13 cellular contexts compared by ENCODE assay signal in the genomic region with DNA sequence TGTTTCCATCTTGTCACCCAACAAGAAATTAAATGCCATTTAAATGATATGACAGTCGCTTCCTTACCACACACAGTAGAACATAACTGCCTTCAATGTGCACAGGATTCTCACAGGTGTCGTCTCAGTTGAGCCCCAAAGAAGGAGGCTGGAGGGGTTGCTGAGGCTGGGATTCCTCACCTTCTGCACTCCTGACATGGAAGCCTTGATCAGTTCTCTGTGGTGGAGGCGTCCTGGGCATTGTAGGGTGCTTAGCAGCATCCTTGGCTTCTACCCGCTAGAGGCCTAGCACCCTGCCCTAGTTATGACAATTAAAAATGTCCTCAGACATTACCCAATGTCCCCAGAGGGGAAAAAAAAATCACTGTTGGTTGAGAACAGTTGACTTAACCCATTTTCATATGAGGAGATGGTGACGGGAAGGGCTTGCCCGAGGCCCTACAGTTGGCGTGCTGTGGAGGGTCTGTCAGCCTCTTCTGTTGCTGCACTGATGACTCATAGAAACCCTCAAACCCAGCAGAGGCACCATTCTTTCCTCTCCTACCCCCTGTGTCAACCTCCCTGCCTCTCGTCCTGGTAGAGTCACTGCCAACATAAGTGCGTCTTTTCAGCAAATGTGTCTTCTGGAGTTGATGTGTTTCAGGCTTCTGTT. TPM values are rescaled to one million over a fixed set of nuclear protein-coding genes. Genes with fewer than 3 reads are reported as not detected.
DNase-seq lines count a peak whose midpoint lies in the region; ATAC-seq, FAIRE-seq and TF ChIP-seq lines count a peak whose summit lies in the region.
"Had no signal": no experiment of that assay in that cellular context is flagged by ENCODE, and none has a peak within 500 bp of the region (broad histone marks: within the 10 kb centered on the region; RNA-seq: fewer than 3 reads in every experiment).

No MANE protein-coding gene starts in this region.

- H3K9me3 Mint-ChIP-seq in activated T-cell treated with anti-CD3 and anti-CD28 coated beads, Interleukin-2, amount 50 U/mL, for 72 hours = no peaks in the 10 kb centered on the region
- peaks cover 0 to 4% (median 0%) of the 10 kb centered on the region in 7 donors for H3K9me3 Mint-ChIP-seq in naive B cell

- H3K36me3 Mint-ChIP-seq in activated T-cell treated with anti-CD3 and anti-CD28 coated beads, Interleukin-2, amount 50 U/mL, for 72 hours (ENCODE audit: insufficient read depth in 2 of 2) = peaks cover 7 to 12% of the 10 kb centered on the region in 2 donors
- peaks cover 0 to 5% of the 10 kb centered on the region in 2 donors for H3K36me3 Mint-ChIP-seq in naive B cell

- peaks cover 63% of the 10 kb centered on the region for H3K4me1 Mint-ChIP-seq in activated T-cell treated with anti-CD3 and anti-CD28 coated beads, Interleukin-2, amount 50 U/mL, for 72 hours (ENCODE audit: low read depth)
- peaks cover 40 to 76% (median 54%) of the 10 kb centered on the region in 3 donors for H3K4me1 Mint-ChIP-seq in naive B cell

- H3K4me3 ChIP-seq in BLaER1 treated with 17β-estradiol and CSF1 and Interleukin-3, amounts not matched to agents 10 nM and 100 nM = no peak overlapping the region
- H3K4me3 ChIP-seq in OCI-LY7 (ENCODE audit: low read depth, low read length, poor library complexity, severe bottlenecking) = no peak overlapping the region

- DNase-seq in NCI-H69 (lab: John Stamatoyannopoulos, UW) (peak; percentile 69), naive B cell (no peak), OCI-LY7 (ENCODE audit: low spot score) (no peak), GM19239 (ENCODE audit: insufficient read length, low spot score) (no peak), SW480 (ENCODE audit: low spot score) (no peak), NK-92 (lab: John Stamatoyannopoulos, UW; ENCODE audit: unreplicated experiment) (no peak)
- DNase-seq in activated T-cell treated with anti-CD3 and anti-CD28 coated beads, Interleukin-2, amount 50 U/mL, for 72 hours = peak; percentile 68 to 81
- DNase-seq: GOT3, Kasumi-1, mesendoderm, NCI-H187 treated with DMSO at 0.1 percent for 48 hours, posterior cingulate gyrus had no signal

- H3K9me3 ChIP-seq in BLaER1 treated with 17β-estradiol and CSF1 and Interleukin-3, amounts not matched to agents 10 nM and 100 nM (replicated peaks in 1 of 11) = peaks cover 0 to 18% (median 6%) of the 10 kb centered on the region in 11 experiments; a peak in 8 of 22 replicates
- no peaks in the 10 kb centered on the region for H3K9me3 ChIP-seq in OCI-LY7 (ENCODE audit: low read length)

- no peak for FAIRE-seq in GM19239 (lab: Jason Lieb, UNC)

- H3K79me2 ChIP-seq in OCI-LY7 (ENCODE audit: insufficient read depth, low read depth, low read length) = no peaks in the 10 kb centered on the region

- H3K36me3 ChIP-seq in BLaER1 treated with 17β-estradiol and CSF1 and Interleukin-3, amounts not matched to agents 10 nM and 100 nM = no peaks in the 10 kb centered on the region
- H3K36me3 ChIP-seq in OCI-LY7 (ENCODE audit: insufficient read depth, low read length) = no peaks in the 10 kb centered on the region

- H3K9ac ChIP-seq in BLaER1 treated with 17β-estradiol and CSF1 and Interleukin-3, amounts not matched to agents 10 nM and 100 nM = no peak overlapping the region

- no TSS peak for BruUV-seq in OCI-LY7 (replicated peaks; lab: Mats Ljungman, UMichigan)

- CTCF ChIA-PET in OCI-LY7 (lab: Charles Lee; ENCODE audit: unreplicated experiment) = no interaction called here

- no peaks in the 10 kb centered on the region for H3K27me3 Mint-ChIP-seq in activated T-cell treated with anti-CD3 and anti-CD28 coated beads, Interleukin-2, amount 50 U/mL, for 72 hours (ENCODE audit: low read depth)
- H3K27me3 Mint-ChIP-seq in naive B cell = no peaks in the 10 kb centered on the region

- no peak overlapping the region for H2AFZ ChIP-seq in OCI-LY7 (ENCODE audit: low read length)

- ATAC-seq in activated T-cell treated with anti-CD3 and anti-CD28 coated beads, Interleukin-2, amount 50 U/mL, for 72 hours (replicated peaks in 1 of 2) = peak; percentile 89 to 93
- no peak for ATAC-seq in naive B cell (ENCODE audit: low read depth in 2 of 2)

- peak overlapping the region in 8 of 11 experiments; percentile 8 to 48 (median 31); a peak in 14 of 22 replicates for H3K4me2 ChIP-seq in BLaER1 treated with 17β-estradiol and CSF1 and Interleukin-3, amounts not matched to agents 10 nM and 100 nM
- no peak overlapping the region for H3K4me2 ChIP-seq in OCI-LY7 (ENCODE audit: low read length)

- peaks cover 0 to 56% (median 42%) of the 10 kb centered on the region in 10 experiments; a peak in 16 of 20 replicates for H3K4me1 ChIP-seq in BLaER1 treated with 17β-estradiol and CSF1 and Interleukin-3, amounts not matched to agents 10 nM and 100 nM
- peaks cover 8% of the 10 kb centered on the region for H3K4me1 ChIP-seq in OCI-LY7 (ENCODE audit: insufficient read depth, low read length, poor library complexity, severe bottlenecking)

- no peaks in the 10 kb centered on the region for H3K9me2 ChIP-seq in OCI-LY7 (ENCODE audit: insufficient read depth, low read length)

- intact Hi-C loops in OCI-LY7 (cut with micrococcal nuclease; ENCODE audit: unreplicated experiment) = no loop called here

- no peak for TF ChIP-seq CTCF in OCI-LY7 (conservative IDR thresholded peaks at IDR 0.05; ENCODE audit: low read length)

- no peaks in the 10 kb centered on the region; a peak in 1 of 22 replicates for H4K20me1 ChIP-seq in BLaER1 treated with 17β-estradiol and CSF1 and Interleukin-3, amounts not matched to agents 10 nM and 100 nM
- H4K20me1 ChIP-seq in OCI-LY7 (ENCODE audit: insufficient read depth, low read length) = no peaks in the 10 kb centered on the region

- no peaks in the 10 kb centered on the region for H3K27me3 ChIP-seq in BLaER1 treated with 17β-estradiol and CSF1 and Interleukin-3, amounts not matched to agents 10 nM and 100 nM

- peak overlapping the region; percentile 98 for H3K27ac Mint-ChIP-seq in activated T-cell treated with anti-CD3 and anti-CD28 coated beads, Interleukin-2, amount 50 U/mL, for 72 hours
- peak overlapping the region in 5 of 6 donors; percentile 14 to 97 (median 62) for H3K27ac Mint-ChIP-seq in naive B cell

- H3K27ac ChIP-seq in BLaER1 treated with 17β-estradiol and CSF1 and Interleukin-3, amounts not matched to agents 10 nM and 100 nM = no peak overlapping the region
- no peak overlapping the region for H3K27ac ChIP-seq in OCI-LY7 (ENCODE audit: low read depth, low read length, poor library complexity, severe bottlenecking)

- H3K4me3 Mint-ChIP-seq in activated T-cell treated with anti-CD3 and anti-CD28 coated beads, Interleukin-2, amount 50 U/mL, for 72 hours = peak overlapping the region; percentile 90 to 98
- H3K4me3 Mint-ChIP-seq in naive B cell = peak overlapping the region in 2 of 8 donors; percentile 7 to 71

- POLR2A ChIA-PET in OCI-LY7 (lab: Charles Lee) = no interaction called here

RNA-seq across cellular contexts. Expression of a gene that starts 19.3 kb away (rescaled TPM):
- 1 to 10 TPM; 8.2 to 9.0 TPM for total RNA-seq in activated T-cell treated with anti-CD3 and anti-CD28 coated beads, Interleukin-2, amount 50 U/mL, for 72 hours
- polyA plus RNA-seq in naive B cell (ENCODE audit: low read depth in 6 of 6) = 1 to 10 TPM in 4 of 6 donors, under 1 TPM in 2; 0.66 to 2.6 (median 2.3) TPM
- total RNA-seq in OCI-LY7 (2014; rRNA removed; shearing (Covaris generic)) = 5.9 TPM in 2 replicates
- 6.3 and 7.3 TPM in 2 replicates for total RNA-seq in OCI-LY7 (2022)

Comparison
In these comparisons a context has a peak if more than half of its experiments do, and no peak if none do; other contexts are left out.
1. DNase-seq: peak in NCI-H69 (single experiment) and activated T-cell treated with anti-CD3 and anti-CD28 coated beads, Interleukin-2, amount 50 U/mL, for 72 hours (2 of 2); none in naive B cell (single experiment), OCI-LY7 (single experiment), GM19239 (single experiment), SW480 (single experiment) and NK-92 (single experiment).
2. ATAC-seq: peak in activated T-cell treated with anti-CD3 and anti-CD28 coated beads, Interleukin-2, amount 50 U/mL, for 72 hours (2 of 2); none in naive B cell (0 of 2).